In the genomic region with DNA sequence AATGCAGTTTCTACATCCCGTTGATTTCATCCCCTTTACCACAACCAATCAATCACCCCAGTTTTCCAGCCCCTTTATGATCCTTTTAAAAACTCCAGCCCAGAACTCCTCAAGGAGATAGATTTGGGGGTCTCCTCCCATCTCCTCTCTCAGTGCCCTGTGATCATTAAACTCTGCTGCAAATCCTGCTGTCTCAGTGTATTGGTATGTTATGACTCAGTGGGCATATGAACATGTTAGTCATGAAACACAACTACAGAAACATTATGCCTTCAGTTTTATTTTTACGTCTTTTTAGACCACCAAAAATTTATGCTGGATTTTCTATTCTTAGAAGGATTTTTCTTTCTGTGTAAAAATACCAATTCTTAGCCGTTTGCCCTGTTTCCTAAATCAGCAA, we compare ENCODE assay signal across 27 cellular contexts.
"Had no signal": no experiment of that assay in that cellular context is flagged by ENCODE, and none has a peak within 500 bp of the region (broad histone marks: within the 10 kb centered on the region; RNA-seq: fewer than 3 reads in every experiment).

No MANE protein-coding gene starts in this region.

- H3K4me1 ChIP-seq: lower lobe of right lung, pancreas, psoas muscle, right atrium auricular region had no signal

- H3K9me3 ChIP-seq: pancreas, tibial artery had no signal

- H3K27ac ChIP-seq: brain microvascular endothelial cell, hepatocyte, lower lobe of right lung, pancreas, psoas muscle, right atrium auricular region, tibial artery, VCaP had no signal

- H3K4me3 ChIP-seq: hepatocyte, lower lobe of right lung, mucosa of descending colon, pancreas, psoas muscle, right atrium auricular region, tibial artery had no signal

- H3K79me2 ChIP-seq: hepatocyte had no signal

- H3K27me3 ChIP-seq: brain microvascular endothelial cell, hepatocyte, pancreas, right atrium auricular region, tibial artery had no signal

- DNase-seq: activated CD4-positive, alpha-beta memory T cell treated with anti-CD3 and anti-CD28 coated beads, Interleukin-2, amount 10 ng/mL, durations not matched to agents 7 days and 5 days; activated CD4-positive, alpha-beta T cell treated with anti-CD3 and anti-CD28 coated beads, Interleukin-2, amount 10 ng/mL, durations not matched to agents 24 days and 14 days; activated CD8-positive, alpha-beta memory T cell treated with anti-CD3 and anti-CD28 coated beads, Interleukin-2, amount 10 ng/mL, durations not matched to agents 7 days and 5 days; activated gamma-delta T cell; activated T-cell treated with anti-CD3 and anti-CD28 coated beads for 4 hours; anterior cingulate cortex; brain microvascular endothelial cell; central memory CD4-positive, alpha-beta T cell; dermis blood vessel endothelial cell; effector CD8-positive, alpha-beta T cell; immature natural killer cell; lower lobe of right lung; mesendoderm; mucosa of descending colon; nephron progenitor cell; pancreas; psoas muscle; stimulated activated CD4-positive, alpha-beta T cell treated with anti-CD3 and anti-CD28 coated beads, Interleukin-12 subunit alpha, Interleukin-12 subunit beta, amount 100 ng/mL, for 4 hours; stimulated activated CD4-positive, alpha-beta T cell treated with anti-CD3 and anti-CD28 coated beads, Interleukin-4, amount 100 ng/mL, for 4 hours; stimulated activated naive CD8-positive, alpha-beta T cell treated with anti-CD3 and anti-CD28 coated beads, Interleukin-15, Interleukin-2, amounts not matched to agents 100 U/mL and 50 U/mL, for 24 hours; substantia nigra; tibial artery had no signal

- H3K4me2 ChIP-seq: hepatocyte had no signal

- H3K36me3 ChIP-seq: brain microvascular endothelial cell, lower lobe of right lung, pancreas, right atrium auricular region, tibial artery had no signal

- H2AFZ ChIP-seq: hepatocyte had no signal

- ATAC-seq: activated CD4-positive, CD25-positive, alpha-beta regulatory T cell treated with anti-CD3 and anti-CD28 coated beads, Interleukin-2, amount 50 U/mL, for 24 hours; activated CD8-positive, alpha-beta memory T cell treated with anti-CD3 and anti-CD28 coated beads, Interleukin-2, amount 10 ng/mL, durations not matched to agents 7 days and 5 days; left lobe of liver; lower lobe of right lung; mucosa of descending colon; pancreas; psoas muscle; stimulated activated naive CD8-positive, alpha-beta T cell treated with anti-CD3 and anti-CD28 coated beads, Interleukin-15, Interleukin-2, amounts not matched to agents 100 U/mL and 50 U/mL, for 24 hours had no signal
